ENCODE assay signal across 34 cellular contexts in the genomic region with DNA sequence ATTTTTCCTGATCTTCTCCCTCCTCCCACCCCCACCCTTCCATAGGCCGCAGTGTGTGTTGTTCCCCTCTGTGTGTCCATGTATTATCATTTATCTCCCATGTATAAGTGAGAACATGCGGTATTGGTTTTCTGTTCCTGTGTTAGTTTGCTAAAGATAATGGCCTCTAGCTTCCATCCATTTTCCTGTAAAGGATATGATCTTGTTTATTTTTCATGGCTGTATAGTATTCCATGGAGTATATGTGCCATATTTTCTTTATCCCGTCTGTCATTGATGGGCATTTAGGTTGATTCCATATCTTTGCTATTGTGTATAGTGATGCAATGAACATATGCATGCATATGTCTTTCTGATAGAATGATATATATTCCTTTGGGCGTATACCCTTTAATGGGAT.
"Had no signal": no experiment of that assay in that cellular context is flagged by ENCODE, and none has a peak within 500 bp of the region (broad histone marks: within the 10 kb centered on the region; RNA-seq: fewer than 3 reads in every experiment).

No MANE protein-coding gene starts in this region.

- H3K36me3 ChIP-seq: MG63 had no signal

- H3K27me3 ChIP-seq: MG63 had no signal

- DNase-seq: Karpas-422, Kasumi-1, MG63, MM.1S, MV-4-11, NCI-H1048, NCI-H1092, NCI-H1092 treated with DMSO at 0.1 percent for 48 hours, NCI-H1105, NCI-H1105 treated with DMSO at 0.1 percent for 48 hours, NCI-H1417, NCI-H1417 treated with DMSO at 0.1 percent for 48 hours, NCI-H1436, NCI-H1436 treated with DMSO at 0.1 percent for 48 hours, NCI-H146, NCI-H1694, NCI-H1694 treated with DMSO at 0.1 percent for 48 hours, NCI-H187, NCI-H187 treated with DMSO at 0.1 percent for 48 hours, NCI-H1930, NCI-H2029, NCI-H2029 treated with DMSO at 0.1 percent for 48 hours, NCI-H2081, NCI-H2081 treated with DMSO at 0.1 percent for 48 hours, NCI-H2107, NCI-H2171, NCI-H2227 treated with DMSO at 0.1 percent for 48 hours, NCI-H226, NCI-H345, NCI-H446, NCI-H446 treated with DMSO at 0.1 percent for 48 hours, NCI-H510A, NCI-H524, NCI-H524 treated with DMSO at 0.1 percent for 48 hours had no signal

- H3K4me3 ChIP-seq: MG63 had no signal
